20 cellular contexts compared by ENCODE assay signal in the genomic region with DNA sequence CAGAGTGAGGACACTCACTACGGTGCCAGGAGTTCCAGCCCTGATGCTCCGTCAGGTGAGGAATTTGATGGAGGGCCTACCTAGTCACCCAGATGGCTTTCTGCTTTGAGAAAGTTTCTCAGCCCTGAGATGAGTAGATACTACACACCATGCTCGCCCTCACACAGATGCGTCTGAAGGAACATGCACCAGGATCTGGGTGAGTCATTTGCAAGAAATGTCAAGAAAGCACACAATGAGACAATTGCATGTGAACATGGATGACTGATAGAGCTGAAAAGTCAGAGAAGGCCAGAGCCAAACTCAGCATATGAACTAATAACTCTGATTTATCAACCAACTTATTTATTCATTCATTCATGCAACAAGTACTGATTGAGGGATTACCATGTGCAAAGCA.
"Had no signal": no experiment of that assay in that cellular context is flagged by ENCODE, and none has a peak within 500 bp of the region (broad histone marks: within the 10 kb centered on the region; RNA-seq: fewer than 3 reads in every experiment).

No MANE protein-coding gene starts in this region.

- ATAC-seq: activated naive CD4-positive, alpha-beta T cell treated with anti-CD3 and anti-CD28 coated beads, Interleukin-2, amount 50 U/mL, for 72 hours; mucosa of descending colon; right cardiac atrium; stimulated activated naive CD8-positive, alpha-beta T cell treated with anti-CD3 and anti-CD28 coated beads, Interleukin-15, amount 100 ng/mL, for 72 hours had no signal

- H3K36me3 Mint-ChIP-seq: activated naive CD4-positive, alpha-beta T cell treated with anti-CD3 and anti-CD28 coated beads, Interleukin-2, amount 50 U/mL, for 72 hours; memory B cell; naive B cell; neural progenitor cell had no signal

- H3K27ac Mint-ChIP-seq: dendritic cell treated with granulocyte-macrophage colony-stimulating factor and Interleukin-4, amounts not matched to agents 40 ng/mL and 50 ng/mL, for 4 days; memory B cell; neural progenitor cell; stimulated activated naive CD8-positive, alpha-beta T cell treated with anti-CD3 and anti-CD28 coated beads, Interleukin-15, amount 100 ng/mL, for 72 hours had no signal

- H3K4me3 Mint-ChIP-seq: dendritic cell treated with granulocyte-macrophage colony-stimulating factor and Interleukin-4, amounts not matched to agents 40 ng/mL and 50 ng/mL, for 4 days; memory B cell; naive B cell; neural progenitor cell; stimulated activated naive CD8-positive, alpha-beta T cell treated with anti-CD3 and anti-CD28 coated beads, Interleukin-15, amount 100 ng/mL, for 72 hours had no signal

- H3K27me3 Mint-ChIP-seq: dendritic cell treated with granulocyte-macrophage colony-stimulating factor and Interleukin-4, amounts not matched to agents 40 ng/mL and 50 ng/mL, for 4 days; stimulated activated naive CD8-positive, alpha-beta T cell treated with anti-CD3 and anti-CD28 coated beads, Interleukin-15, amount 100 ng/mL, for 72 hours had no signal

- H3K4me3 ChIP-seq: adrenal gland, left ventricle myocardium inferior, mucosa of descending colon, neural progenitor cell, prostate gland, suprapubic skin, transverse colon had no signal

- H3K27ac ChIP-seq: adrenal gland, left ventricle myocardium inferior, neural progenitor cell, prostate gland, suprapubic skin, transverse colon, VCaP had no signal

- H3K4me1 Mint-ChIP-seq: memory B cell; naive B cell; stimulated activated naive CD8-positive, alpha-beta T cell treated with anti-CD3 and anti-CD28 coated beads, Interleukin-15, amount 100 ng/mL, for 72 hours had no signal

- DNase-seq: activated CD4-positive, alpha-beta T cell treated with anti-CD3 and anti-CD28 coated beads for 1 hour; activated gamma-delta T cell treated with Interleukin-2 at 50 U/mL for 16 hours; adrenal gland; effector CD8-positive, alpha-beta T cell; hypothalamus; islet precursor cell; left ventricle myocardium inferior; mucosa of descending colon; naive B cell; right cardiac atrium; stimulated activated naive CD8-positive, alpha-beta T cell treated with anti-CD3 and anti-CD28 coated beads, Interleukin-15, amount 100 ng/mL, for 72 hours; T-helper 1 cell; transverse colon had no signal

- H3K9me3 Mint-ChIP-seq: activated naive CD4-positive, alpha-beta T cell treated with anti-CD3 and anti-CD28 coated beads, Interleukin-2, amount 50 U/mL, for 72 hours; dendritic cell treated with granulocyte-macrophage colony-stimulating factor and Interleukin-4, amounts not matched to agents 40 ng/mL and 50 ng/mL, for 4 days; memory B cell; naive B cell; neural progenitor cell; stimulated activated naive CD8-positive, alpha-beta T cell treated with anti-CD3 and anti-CD28 coated beads, Interleukin-15, amount 100 ng/mL, for 72 hours had no signal
